1 cellular context compared by ENCODE assay signal in the genomic region with DNA sequence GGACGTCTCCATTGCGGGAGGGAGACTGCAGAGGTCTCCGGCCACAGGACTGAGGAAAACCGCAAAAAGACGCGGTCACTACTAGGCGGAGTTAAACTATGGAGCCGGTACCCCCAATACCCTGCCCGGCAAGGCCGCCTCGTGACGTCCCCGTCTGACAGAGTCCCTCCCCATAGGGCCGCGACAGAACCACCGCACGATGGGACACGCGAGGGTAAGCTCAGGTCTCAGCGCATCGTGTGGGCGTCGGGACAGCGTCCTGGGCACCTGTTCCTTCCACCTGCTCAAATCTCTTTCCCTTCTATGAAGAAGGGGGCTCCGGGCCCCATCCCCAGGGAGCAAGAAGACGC.
A peak's percentile ranks its signal among the peaks of the same experiment; 100 is the strongest.
TF ChIP-seq lines count a peak whose summit lies in the region.

No MANE protein-coding gene starts in this region.

TF ChIP-seq in HepG2, 621 proteins besides CTCF, POLR2A, EP300 and RAD21 (continued from another document):
- TF ChIP-seq ZNF407 (CRISPR knock-in tag; IDR thresholded peaks at IDR 0.05; ENCODE audit: not compliant biosample characterization) (peak; percentile 44), PHB2 (IDR thresholded peaks at IDR 0.05; ENCODE audit: partially characterized antibody) (no peak), ZNF530 (CRISPR knock-in tag; IDR thresholded peaks at IDR 0.05; ENCODE audit: low read depth) (no peak), NFIC (IDR thresholded peaks at IDR 0.05; ENCODE audit: low read length) (0 out of 2 replicates have a peak, but pooled peaks have one; percentile 30), MTA1 (CRISPR knock-in tag; IDR thresholded peaks at IDR 0.05; ENCODE audit: borderline replicate concordance) (peak; percentile 42; the same call in 1 of the 2 replicates), ZNF790 (CRISPR knock-in tag; IDR thresholded peaks at IDR 0.05; ENCODE audit: borderline replicate concordance) (no peak), ZNF121 (CRISPR knock-in tag; IDR thresholded peaks at IDR 0.05) (no peak), AKAP8 (CRISPR knock-in tag; IDR thresholded peaks at IDR 0.05) (no peak), ZNF761 (CRISPR knock-in tag; conservative IDR thresholded peaks at IDR 0.05) (no peak), ZNF484 (CRISPR knock-in tag; IDR thresholded peaks at IDR 0.05; ENCODE audit: borderline replicate concordance, low read depth) (no peak), RBM22 (optimal IDR thresholded peaks at IDR 0.05; ENCODE audit: low read length) (peak; percentile 54), SNAPC2 (CRISPR knock-in tag; IDR thresholded peaks at IDR 0.05) (0 out of 2 replicates have a peak, but pooled peaks have one; percentile 0), HNF4A (CRISPR knock-in tag; IDR thresholded peaks at IDR 0.05) (no peak), ZNF251 (CRISPR knock-in tag; IDR thresholded peaks at IDR 0.05) (peak; percentile 82; the same call in 1 of the 2 replicates), SSRP1 (CRISPR knock-in tag; IDR thresholded peaks at IDR 0.05) (peak; percentile 39; the same call in 1 of the 2 replicates), SMC3 (IDR thresholded peaks at IDR 0.05; ENCODE audit: low read length) (no peak), SP140L (CRISPR knock-in tag; IDR thresholded peaks at IDR 0.05; ENCODE audit: borderline replicate concordance) (no peak), PCBP1 (IDR thresholded peaks at IDR 0.05; ENCODE audit: borderline replicate concordance, low read depth, low read length) (no peak), KDM5B (CRISPR knock-in tag; IDR thresholded peaks at IDR 0.05; ENCODE audit: borderline replicate concordance) (no peak), ZNF83 (CRISPR knock-in tag; IDR thresholded peaks at IDR 0.05; ENCODE audit: borderline replicate concordance) (0 out of 2 replicates have a peak, but pooled peaks have one; percentile 14), KLF13 (CRISPR knock-in tag; IDR thresholded peaks at IDR 0.05) (no peak), BHLHE40 (IDR thresholded peaks at IDR 0.05; ENCODE audit: low read length) (no peak), ZNF567 (CRISPR knock-in tag; IDR thresholded peaks at IDR 0.05; ENCODE audit: borderline replicate concordance) (no peak; the same call in 1 of the 2 replicates), ZNF414 (CRISPR knock-in tag; IDR thresholded peaks at IDR 0.05) (peak; percentile 29; the same call in 1 of the 2 replicates), NR1H2 (CRISPR knock-in tag; IDR thresholded peaks at IDR 0.05; ENCODE audit: borderline replicate concordance, low read depth) (peak; percentile 26; the same call in 1 of the 2 replicates), ZNF737 (CRISPR knock-in tag; IDR thresholded peaks at IDR 0.05; ENCODE audit: borderline replicate concordance) (peak; percentile 19; the same call in 1 of the 2 replicates), ZNF343 (CRISPR knock-in tag; IDR thresholded peaks at IDR 0.05) (no peak; the same call in 1 of the 2 replicates), ZNF33B (CRISPR knock-in tag; IDR thresholded peaks at IDR 0.05) (0 out of 2 replicates have a peak, but pooled peaks have one; percentile 24), ZSCAN22 (CRISPR knock-in tag; IDR thresholded peaks at IDR 0.05) (0 out of 2 replicates have a peak, but pooled peaks have one; percentile 55), MLX (CRISPR knock-in tag; IDR thresholded peaks at IDR 0.05) (no peak), CREM (IDR thresholded peaks at IDR 0.05) (peak; percentile 15; the same call in 1 of the 2 replicates), CREM (CRISPR knock-in tag; IDR thresholded peaks at IDR 0.05) (no peak), PAX8 (CRISPR knock-in tag; IDR thresholded peaks at IDR 0.05; ENCODE audit: borderline replicate concordance) (0 out of 2 replicates have a peak, but pooled peaks have one; percentile 8), EEA1 (CRISPR knock-in tag; IDR thresholded peaks at IDR 0.05; ENCODE audit: borderline replicate concordance) (no peak), CENPX (CRISPR knock-in tag; IDR thresholded peaks at IDR 0.05) (no peak), FLYWCH1 (CRISPR knock-in tag; IDR thresholded peaks at IDR 0.05) (0 out of 2 replicates have a peak, but pooled peaks have one; percentile 62), ZBTB43 (CRISPR knock-in tag; conservative IDR thresholded peaks at IDR 0.05) (no peak), EHMT2 (IDR thresholded peaks at IDR 0.05; ENCODE audit: borderline replicate concordance, low read depth, low read length) (no peak)
- TF ChIP-seq, protein P1, sequence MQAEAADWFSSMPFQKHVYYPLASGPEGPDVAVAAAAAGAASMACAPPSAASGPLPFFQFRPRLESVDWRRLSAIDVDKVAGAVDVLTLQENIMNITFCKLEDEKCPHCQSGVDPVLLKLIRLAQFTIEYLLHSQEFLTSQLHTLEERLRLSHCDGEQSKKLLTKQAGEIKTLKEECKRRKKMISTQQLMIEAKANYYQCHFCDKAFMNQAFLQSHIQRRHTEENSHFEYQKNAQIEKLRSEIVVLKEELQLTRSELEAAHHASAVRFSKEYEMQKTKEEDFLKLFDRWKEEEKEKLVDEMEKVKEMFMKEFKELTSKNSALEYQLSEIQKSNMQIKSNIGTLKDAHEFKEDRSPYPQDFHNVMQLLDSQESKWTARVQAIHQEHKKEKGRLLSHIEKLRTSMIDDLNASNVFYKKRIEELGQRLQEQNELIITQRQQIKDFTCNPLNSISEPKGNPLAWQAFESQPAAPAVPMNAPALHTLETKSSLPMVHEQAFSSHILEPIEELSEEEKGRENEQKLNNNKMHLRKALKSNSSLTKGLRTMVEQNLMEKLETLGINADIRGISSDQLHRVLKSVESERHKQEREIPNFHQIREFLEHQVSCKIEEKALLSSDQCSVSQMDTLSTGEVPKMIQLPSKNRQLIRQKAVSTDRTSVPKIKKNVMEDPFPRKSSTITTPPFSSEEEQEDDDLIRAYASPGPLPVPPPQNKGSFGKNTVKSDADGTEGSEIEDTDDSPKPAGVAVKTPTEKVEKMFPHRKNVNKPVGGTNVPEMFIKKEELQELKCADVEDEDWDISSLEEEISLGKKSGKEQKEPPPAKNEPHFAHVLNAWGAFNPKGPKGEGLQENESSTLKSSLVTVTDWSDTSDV (CRISPR knock-in tag; IDR thresholded peaks at IDR 0.05), result no peak
- TF ChIP-seq, protein P2, sequence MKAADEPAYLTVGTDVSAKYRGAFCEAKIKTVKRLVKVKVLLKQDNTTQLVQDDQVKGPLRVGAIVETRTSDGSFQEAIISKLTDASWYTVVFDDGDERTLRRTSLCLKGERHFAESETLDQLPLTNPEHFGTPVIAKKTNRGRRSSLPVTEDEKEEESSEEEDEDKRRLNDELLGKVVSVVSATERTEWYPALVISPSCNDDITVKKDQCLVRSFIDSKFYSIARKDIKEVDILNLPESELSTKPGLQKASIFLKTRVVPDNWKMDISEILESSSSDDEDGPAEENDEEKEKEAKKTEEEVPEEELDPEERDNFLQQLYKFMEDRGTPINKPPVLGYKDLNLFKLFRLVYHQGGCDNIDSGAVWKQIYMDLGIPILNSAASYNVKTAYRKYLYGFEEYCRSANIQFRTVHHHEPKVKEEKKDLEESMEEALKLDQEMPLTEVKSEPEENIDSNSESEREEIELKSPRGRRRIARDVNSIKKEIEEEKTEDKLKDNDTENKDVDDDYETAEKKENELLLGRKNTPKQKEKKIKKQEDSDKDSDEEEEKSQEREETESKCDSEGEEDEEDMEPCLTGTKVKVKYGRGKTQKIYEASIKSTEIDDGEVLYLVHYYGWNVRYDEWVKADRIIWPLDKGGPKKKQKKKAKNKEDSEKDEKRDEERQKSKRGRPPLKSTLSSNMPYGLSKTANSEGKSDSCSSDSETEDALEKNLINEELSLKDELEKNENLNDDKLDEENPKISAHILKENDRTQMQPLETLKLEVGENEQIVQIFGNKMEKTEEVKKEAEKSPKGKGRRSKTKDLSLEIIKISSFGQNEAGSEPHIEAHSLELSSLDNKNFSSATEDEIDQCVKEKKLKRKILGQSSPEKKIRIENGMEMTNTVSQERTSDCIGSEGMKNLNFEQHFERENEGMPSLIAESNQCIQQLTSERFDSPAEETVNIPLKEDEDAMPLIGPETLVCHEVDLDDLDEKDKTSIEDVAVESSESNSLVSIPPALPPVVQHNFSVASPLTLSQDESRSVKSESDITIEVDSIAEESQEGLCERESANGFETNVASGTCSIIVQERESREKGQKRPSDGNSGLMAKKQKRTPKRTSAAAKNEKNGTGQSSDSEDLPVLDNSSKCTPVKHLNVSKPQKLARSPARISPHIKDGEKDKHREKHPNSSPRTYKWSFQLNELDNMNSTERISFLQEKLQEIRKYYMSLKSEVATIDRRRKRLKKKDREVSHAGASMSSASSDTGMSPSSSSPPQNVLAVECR (CRISPR knock-in tag; IDR thresholded peaks at IDR 0.05; ENCODE audit: borderline replicate concordance), result no peak
